1 cellular context compared by ENCODE assay signal in genomic region chr19:3580156-3580955, GRCh38.
A peak's percentile ranks its signal among the peaks of the same experiment; 100 is the strongest.
TF ChIP-seq lines count a peak whose summit lies in the region.

No MANE protein-coding gene starts in this region.

TF ChIP-seq in HepG2, 621 proteins besides CTCF, POLR2A, EP300 and RAD21:
- TF ChIP-seq PRDM4 (CRISPR knock-in tag; IDR thresholded peaks at IDR 0.05; ENCODE audit: borderline replicate concordance) (no peak), SAP130 (CRISPR knock-in tag; IDR thresholded peaks at IDR 0.05; ENCODE audit: low read depth) (0 out of 2 replicates have a peak, but pooled peaks have one; percentile 21), FOSL2 (CRISPR knock-in tag; IDR thresholded peaks at IDR 0.05) (peak; percentile 70)
